23 cellular contexts compared by ENCODE assay signal in the genomic region with DNA sequence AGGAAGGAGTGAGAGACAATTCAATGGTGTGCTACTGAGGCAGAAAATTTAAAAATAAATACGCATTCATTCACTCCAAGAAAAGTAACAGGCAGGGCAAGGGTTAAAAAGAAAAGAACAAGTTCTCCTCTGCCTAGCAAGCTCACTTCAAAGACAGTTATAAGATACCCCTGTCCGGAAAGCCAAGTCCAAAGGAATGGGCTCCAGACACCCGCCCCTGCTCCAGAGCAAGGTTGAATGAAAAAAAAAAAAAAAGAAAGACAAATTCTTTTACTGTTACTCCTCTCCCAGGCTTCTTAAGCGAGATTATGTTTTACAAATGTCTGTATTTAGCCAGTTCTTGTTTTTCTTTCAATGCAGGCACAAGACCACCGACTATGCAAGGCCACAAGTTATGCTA.
"Had no signal": no experiment of that assay in that cellular context is flagged by ENCODE, and none has a peak within 500 bp of the region (broad histone marks: within the 10 kb centered on the region; RNA-seq: fewer than 3 reads in every experiment).

No MANE protein-coding gene starts in this region.

- H3K27me3 Mint-ChIP-seq: activated naive CD8-positive, alpha-beta T cell treated with anti-CD3 and anti-CD28 coated beads, Interleukin-2, amount 50 U/mL, for 24 hours; activated T-helper 17 cell treated with anti-CD3 and anti-CD28 coated beads, Interleukin-2, amount 50 U/mL, for 72 hours; memory B cell; T-cell had no signal

- H3K4me1 ChIP-seq: colonic mucosa, right atrium auricular region, uterus had no signal

- H3K27ac ChIP-seq: colonic mucosa, esophagus squamous epithelium, heart left ventricle, neutrophil, right atrium auricular region, tibial nerve, uterus had no signal

- H3K4me3 Mint-ChIP-seq: activated naive CD4-positive, alpha-beta T cell treated with anti-CD3 and anti-CD28 coated beads for 36 hours; activated naive CD8-positive, alpha-beta T cell treated with anti-CD3 and anti-CD28 coated beads, Interleukin-2, amount 50 U/mL, for 24 hours; activated T-helper 17 cell treated with anti-CD3 and anti-CD28 coated beads, Interleukin-2, amount 50 U/mL, for 72 hours; memory B cell; natural killer cell; T-cell had no signal

- H3K36me3 ChIP-seq: colonic mucosa, right atrium auricular region, uterus had no signal

- H3K9me3 ChIP-seq: colonic mucosa, esophagus squamous epithelium, heart left ventricle, neutrophil, right atrium auricular region, tibial nerve, uterus had no signal

- H3K27me3 ChIP-seq: colonic mucosa, neutrophil, right atrium auricular region, tibial nerve, uterus had no signal

- H3K9me3 Mint-ChIP-seq: activated naive CD8-positive, alpha-beta T cell treated with anti-CD3 and anti-CD28 coated beads, Interleukin-2, amount 50 U/mL, for 24 hours; activated T-helper 17 cell treated with anti-CD3 and anti-CD28 coated beads, Interleukin-2, amount 50 U/mL, for 72 hours; memory B cell; natural killer cell had no signal

- DNase-seq: activated CD4-positive, CD25-positive, alpha-beta regulatory T cell treated with anti-CD3 and anti-CD28 coated beads, Interleukin-2, amount 50 U/mL, for 72 hours; activated naive CD4-positive, alpha-beta T cell treated with anti-CD3 and anti-CD28 coated beads for 36 hours; activated naive CD8-positive, alpha-beta T cell treated with anti-CD3 and anti-CD28 coated beads, Interleukin-2, amount 50 U/mL, for 24 hours; activated T-cell treated with anti-CD3 and anti-CD28 coated beads for 4 hours; colonic mucosa; esophagus squamous epithelium; heart left ventricle; left colon; natural killer cell; posterior cingulate gyrus; small intestine; stimulated activated CD4-positive, alpha-beta T cell treated with anti-CD3 and anti-CD28 coated beads, Interleukin-4, amount 100 ng/mL, for 4 hours; stimulated activated CD8-positive, alpha-beta memory T cell treated with anti-CD3 and anti-CD28 coated beads, Interleukin-4, amount 100 ng/mL, for 48 hours; stimulated activated naive CD4-positive, alpha-beta T cell treated with Interleukin-2 at 50 U/mL for 16 hours; substantia nigra; T-cell; T1000; uterus had no signal

- ATAC-seq: activated naive CD8-positive, alpha-beta T cell treated with anti-CD3 and anti-CD28 coated beads, Interleukin-2, amount 50 U/mL, for 24 hours; activated T-helper 17 cell treated with anti-CD3 and anti-CD28 coated beads, Interleukin-2, amount 50 U/mL, for 72 hours; heart left ventricle; left colon; natural killer cell; T-cell had no signal

- H3K27ac Mint-ChIP-seq: activated naive CD4-positive, alpha-beta T cell treated with anti-CD3 and anti-CD28 coated beads for 36 hours; activated naive CD8-positive, alpha-beta T cell treated with anti-CD3 and anti-CD28 coated beads, Interleukin-2, amount 50 U/mL, for 24 hours; activated T-helper 17 cell treated with anti-CD3 and anti-CD28 coated beads, Interleukin-2, amount 50 U/mL, for 72 hours; memory B cell; natural killer cell; T-cell had no signal

- H3K4me3 ChIP-seq: colonic mucosa, esophagus squamous epithelium, heart left ventricle, right atrium auricular region, tibial nerve, uterus had no signal

- H3K36me3 Mint-ChIP-seq: natural killer cell had no signal
